In genomic region chr12:14260011-14260993, GRCh38 we compare ENCODE assay signal across 9 cellular contexts.
DNase-seq lines count a peak whose midpoint lies in the region; ATAC-seq, FAIRE-seq and TF ChIP-seq lines count a peak whose summit lies in the region.
"Had no signal": no experiment of that assay in that cellular context is flagged by ENCODE, and none has a peak within 500 bp of the region (broad histone marks: within the 10 kb centered on the region; RNA-seq: fewer than 3 reads in every experiment).

No MANE protein-coding gene starts in this region.

- POLR2A ChIA-PET in naive thymus-derived CD8-positive, alpha-beta T cell (lab: Charles Lee) = interaction anchor here (2.0 kb wide), 1 partner anchor 106 kb away, joined by 15 read pairs; the partner anchor contains the start of gene ATF7IP

- ATAC-seq in naive thymus-derived CD8-positive, alpha-beta T cell = no peak
- ATAC-seq in GM19467 (IDR thresholded peaks at IDR 0.05; ENCODE audit: unreplicated experiment) = no peak

- peak overlapping the region in 1 of 10 donors; percentile 19 for H3K4me3 Mint-ChIP-seq in naive thymus-derived CD8-positive, alpha-beta T cell
- H3K4me3 Mint-ChIP-seq: central memory CD8-positive, alpha-beta T cell had no signal

- peaks cover 24 to 74% (median 49%) of the 10 kb centered on the region in 4 donors for H3K4me1 Mint-ChIP-seq in naive thymus-derived CD8-positive, alpha-beta T cell

- H3K9me3 Mint-ChIP-seq in naive thymus-derived CD8-positive, alpha-beta T cell = peaks cover 0 to 13% (median 9%) of the 10 kb centered on the region in 9 donors
- H3K9me3 Mint-ChIP-seq: central memory CD8-positive, alpha-beta T cell had no signal

- H3K27me3 Mint-ChIP-seq in naive thymus-derived CD8-positive, alpha-beta T cell = no peaks in the 10 kb centered on the region
- H3K27me3 Mint-ChIP-seq: central memory CD8-positive, alpha-beta T cell had no signal

- H3K27me3 ChIP-seq in HL-60 (ENCODE audit: insufficient read depth, poor library complexity, severe bottlenecking) = no peaks in the 10 kb centered on the region

- peak overlapping the region; percentile 11 to 91 (median 54) for H3K27ac Mint-ChIP-seq in naive thymus-derived CD8-positive, alpha-beta T cell

- peak overlapping the region; percentile 72 for H3K27ac ChIP-seq in HL-60 (replicated peaks)

- H3K36me3 Mint-ChIP-seq in naive thymus-derived CD8-positive, alpha-beta T cell = no peaks in the 10 kb centered on the region

- no peak overlapping the region for H3K4me3 ChIP-seq in HL-60 (replicated peaks; ENCODE audit: insufficient read depth, low read length)
- no peak overlapping the region for H3K4me3 ChIP-seq in foreskin fibroblast (ENCODE audit: low read depth in 1 of 2, low read length in 2 of 2)

- FAIRE-seq in GM19239 (lab: Jason Lieb, UNC) = no peak

- DNase-seq in A172 (ENCODE audit: low spot score) (peak; percentile 11), HL-60 (ENCODE audit: low read depth in 1 of 2, low spot score in 1 of 2) (peak; percentile 25 to 54), SW 1271 (lab: John Stamatoyannopoulos, UW) (peak; percentile 37 to 50), foreskin fibroblast (peak; percentile 89 to 94), GM19239 (ENCODE audit: insufficient read length, low spot score) (no peak), GM10266 (ENCODE audit: extremely low spot score) (no peak)
- DNase-seq in naive thymus-derived CD8-positive, alpha-beta T cell = peak in 2 of 10 donors; percentile 12 to 63

- TF ChIP-seq CTCF in HL-60 (IDR thresholded peaks at IDR 0.05; ENCODE audit: insufficient read depth, low read length) = no peak
- no peak for TF ChIP-seq CTCF in foreskin fibroblast (IDR thresholded peaks at IDR 0.05; ENCODE audit: low read depth, low read length)
- TF ChIP-seq CTCF in GM10266 (IDR thresholded peaks at IDR 0.05; ENCODE audit: control insufficient read depth, insufficient read depth, low read depth, missing control alignments) = no peak

Comparison
In these comparisons a context has a peak if more than half of its experiments do, and no peak if none do; other contexts are left out.
1. DNase-seq: peak in A172 (single experiment), HL-60 (2 of 2), SW 1271 (2 of 2) and foreskin fibroblast (2 of 2); none in GM19239 (single experiment) and GM10266 (single experiment).